Comparison of ENCODE assay signal across 17 cellular contexts in genomic region chr7:155259791-155260497, GRCh38. TPM values are rescaled to one million over a fixed set of nuclear protein-coding genes. Genes with fewer than 3 reads are reported as not detected.
A peak's percentile ranks its signal among the peaks of the same experiment; 100 is the strongest.
DNase-seq lines count a peak whose midpoint lies in the region; TF ChIP-seq lines count a peak whose summit lies in the region.
"Had no signal": no experiment of that assay in that cellular context is flagged by ENCODE, and none has a peak within 500 bp of the region (broad histone marks: within the 10 kb centered on the region; RNA-seq: fewer than 3 reads in every experiment).

No MANE protein-coding gene starts in this region.

- H3K27ac Mint-ChIP-seq in neural crest cell (ENCODE audit: unreplicated experiment), result peak overlapping the region; percentile 12
- H3K27ac Mint-ChIP-seq: HFFc6 had no signal

- no peak overlapping the region for H3K4me3 ChIP-seq in WERI-Rb-1 (ENCODE audit: low read depth, low read length)
- no peak overlapping the region for H3K4me3 ChIP-seq in spleen
- H3K4me3 ChIP-seq: BLaER1, HAP-1 had no signal

- intact Hi-C loops in spleen (cut with DNase I; ENCODE audit: low total_unique reads), result no loop called here

- DNase-seq in NCI-H187 treated with DMSO at 0.1 percent for 48 hours (lab: John Stamatoyannopoulos, UW), result peak; percentile 31
- no peak for DNase-seq in NCI-H187 (lab: John Stamatoyannopoulos, UW)
- peak; percentile 26 for DNase-seq in WERI-Rb-1
- DNase-seq in neural crest cell (ENCODE audit: low read depth, low spot score), result no peak
- DNase-seq in spleen, result peak; percentile 72
- DNase-seq in NCI-H1930 (lab: John Stamatoyannopoulos, UW), result no peak
- no peak for DNase-seq in SHP77 treated with DMSO at 0.1 percent for 48 hours (lab: John Stamatoyannopoulos, UW)
- DNase-seq: 8988T; AML-193; Caco-2; CD8-positive, alpha-beta memory T cell; DND-41; GDM1; HFFc6 had no signal

- no peak for TF ChIP-seq POLR2A in spleen (IDR thresholded peaks at IDR 0.05)

- no peaks in the 10 kb centered on the region for H3K36me3 ChIP-seq in WERI-Rb-1
- no peaks in the 10 kb centered on the region for H3K36me3 ChIP-seq in spleen
- H3K36me3 ChIP-seq: BLaER1, HAP-1 had no signal

- no peak overlapping the region for H3K4me3 Mint-ChIP-seq in neural crest cell
- H3K4me3 Mint-ChIP-seq: CD8-positive, alpha-beta memory T cell; HFFc6 had no signal

- TF ChIP-seq CTCF in WERI-Rb-1 (IDR thresholded peaks at IDR 0.05; ENCODE audit: low read depth, low read length) (no peak), neural crest cell (conservative IDR thresholded peaks at IDR 0.05) (no peak), spleen (IDR thresholded peaks at IDR 0.05 in 8 of 11, conservative IDR thresholded peaks at IDR 0.05 in 3 of 11) (no peak)

- no peaks in the 10 kb centered on the region for H3K36me3 Mint-ChIP-seq in neural crest cell (ENCODE audit: low read depth)
- H3K36me3 Mint-ChIP-seq: CD8-positive, alpha-beta memory T cell had no signal

- peaks cover under 1% of the 10 kb centered on the region for H3K4me1 Mint-ChIP-seq in neural crest cell
- H3K4me1 Mint-ChIP-seq: CD8-positive, alpha-beta memory T cell had no signal

- peaks cover 1% of the 10 kb centered on the region for H3K9me3 Mint-ChIP-seq in neural crest cell
- H3K9me3 Mint-ChIP-seq: CD8-positive, alpha-beta memory T cell had no signal

- no peaks in the 10 kb centered on the region for H3K9me3 ChIP-seq in WERI-Rb-1 (ENCODE audit: severe bottlenecking)
- no peaks in the 10 kb centered on the region for H3K9me3 ChIP-seq in spleen
- H3K9me3 ChIP-seq: BLaER1, Caco-2, HAP-1 had no signal

- no peaks in the 10 kb centered on the region for H3K27me3 ChIP-seq in WERI-Rb-1 (ENCODE audit: insufficient read depth, low read depth, severe bottlenecking)
- peaks cover 0 to 41% (median 0%) of the 10 kb centered on the region in 7 donors for H3K27me3 ChIP-seq in spleen (replicated peaks in 1 of 7)
- H3K27me3 ChIP-seq: BLaER1 had no signal

- H3K27ac ChIP-seq in WERI-Rb-1, result no peak overlapping the region
- no peak overlapping the region for H3K27ac ChIP-seq in spleen
- H3K27ac ChIP-seq: BLaER1, HL-60 had no signal

- no peaks in the 10 kb centered on the region for H3K4me1 ChIP-seq in spleen
- H3K4me1 ChIP-seq: Caco-2, HAP-1 had no signal

- no peaks in the 10 kb centered on the region for H3K27me3 Mint-ChIP-seq in neural crest cell (ENCODE audit: low read depth)

- WGBS in spleen, 5 donors, result 76 to 83% (median 77%) methylated on average over 12 to 14 of the region's 14 CpGs

RNA-seq across cellular contexts. Expression of gene INSIG1, which starts 37.7 kb away (rescaled TPM):
- total RNA-seq in neural crest cell (80.9 and 81.5 TPM in 2 replicates), spleen (10 to 100 TPM; 26.2 to 61.8 (median 31.6) TPM)
- 10 to 100 TPM; 15.8 to 20.5 (median 18.6) TPM for polyA plus RNA-seq in spleen

Comparison
In these comparisons a context has a peak if more than half of its experiments do, and no peak if none do; other contexts are left out.
1. DNase-seq: peak in NCI-H187 treated with DMSO at 0.1 percent for 48 hours (single experiment), WERI-Rb-1 (single experiment) and spleen (single experiment); none in NCI-H187 (0 of 2), neural crest cell (single experiment), NCI-H1930 (0 of 2) and SHP77 treated with DMSO at 0.1 percent for 48 hours (single experiment).